In genomic region chr18:78650926-78651325, GRCh38 we compare ENCODE assay signal across 1 cellular context.
TF ChIP-seq lines count a peak whose summit lies in the region.

No MANE protein-coding gene starts in this region.

TF ChIP-seq in GM23338, 12 proteins besides CTCF, POLR2A, EP300 and RAD21 (continued from another document):
- no peak for TF ChIP-seq ZNF462 (CRISPR knock-in tag; IDR thresholded peaks at IDR 0.05)
- TF ChIP-seq STAT1 (IDR thresholded peaks at IDR 0.05; ENCODE audit: unreplicated experiment), result no peak
TF ChIP-seq in GM23338: peak in this region for 0.
